ENCODE assay signal across 2 cellular contexts in the genomic region with DNA sequence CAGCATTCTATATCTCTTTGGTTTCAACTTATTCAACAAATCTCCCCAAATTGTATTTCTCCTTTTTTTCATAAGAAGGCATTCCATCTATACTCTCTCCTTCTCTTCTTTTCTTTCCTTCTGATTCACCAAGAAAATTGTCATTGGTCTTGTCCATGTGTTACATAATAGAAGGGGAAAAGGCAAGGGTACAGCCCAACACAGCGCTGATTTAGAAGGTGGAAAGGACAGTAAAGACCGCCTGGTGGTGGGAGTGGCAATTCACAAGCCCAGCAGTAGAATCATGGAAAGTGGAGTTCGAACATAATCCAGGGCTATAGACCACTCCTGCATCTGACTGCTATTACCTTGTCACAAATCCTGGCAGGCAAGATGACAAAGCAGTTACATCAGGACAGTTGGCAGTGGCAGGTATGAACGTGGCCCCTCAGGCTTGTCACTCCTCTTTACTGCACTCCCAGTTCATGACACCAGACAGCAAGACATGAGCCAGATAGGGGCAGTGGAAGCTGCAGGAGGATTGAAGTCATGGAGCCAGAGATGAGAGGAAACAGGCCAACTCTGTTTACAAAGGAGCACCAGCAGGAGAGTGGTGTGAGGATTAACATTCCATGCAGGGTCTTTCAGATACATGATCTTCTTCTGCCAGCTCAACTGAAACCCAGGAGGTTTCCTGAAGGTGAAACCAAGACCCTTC.
TF ChIP-seq lines count a peak whose summit lies in the region.

No MANE protein-coding gene starts in this region.

TF ChIP-seq in HEK293, 187 proteins besides CTCF, POLR2A, EP300 and RAD21 (continues in another document):
- TF ChIP-seq ZNF514 (tag by site-specific recombination; IDR thresholded peaks at IDR 0.05): no peak
- TF ChIP-seq, protein P1, sequence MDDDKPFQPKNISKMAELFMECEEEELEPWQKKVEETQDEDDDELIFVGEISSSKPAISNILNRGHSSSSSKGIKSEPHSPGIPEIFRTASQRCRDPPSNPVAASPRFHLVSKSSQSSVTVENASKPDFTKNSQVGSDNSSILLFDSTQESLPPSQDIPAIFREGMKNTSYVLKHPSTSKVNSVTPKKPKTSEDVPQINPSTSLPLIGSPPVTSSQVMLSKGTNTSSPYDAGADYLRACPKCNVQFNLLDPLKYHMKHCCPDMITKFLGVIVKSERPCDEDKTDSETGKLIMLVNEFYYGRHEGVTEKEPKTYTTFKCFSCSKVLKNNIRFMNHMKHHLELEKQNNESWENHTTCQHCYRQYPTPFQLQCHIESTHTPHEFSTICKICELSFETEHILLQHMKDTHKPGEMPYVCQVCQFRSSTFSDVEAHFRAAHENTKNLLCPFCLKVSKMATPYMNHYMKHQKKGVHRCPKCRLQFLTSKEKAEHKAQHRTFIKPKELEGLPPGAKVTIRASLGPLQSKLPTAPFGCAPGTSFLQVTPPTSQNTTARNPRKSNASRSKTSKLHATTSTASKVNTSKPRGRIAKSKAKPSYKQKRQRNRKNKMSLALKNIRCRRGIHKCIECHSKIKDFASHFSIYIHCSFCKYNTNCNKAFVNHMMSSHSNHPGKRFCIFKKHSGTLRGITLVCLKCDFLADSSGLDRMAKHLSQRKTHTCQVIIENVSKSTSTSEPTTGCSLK (tag by site-specific recombination; IDR thresholded peaks at IDR 0.05): no peak
- TF ChIP-seq, protein P2, sequence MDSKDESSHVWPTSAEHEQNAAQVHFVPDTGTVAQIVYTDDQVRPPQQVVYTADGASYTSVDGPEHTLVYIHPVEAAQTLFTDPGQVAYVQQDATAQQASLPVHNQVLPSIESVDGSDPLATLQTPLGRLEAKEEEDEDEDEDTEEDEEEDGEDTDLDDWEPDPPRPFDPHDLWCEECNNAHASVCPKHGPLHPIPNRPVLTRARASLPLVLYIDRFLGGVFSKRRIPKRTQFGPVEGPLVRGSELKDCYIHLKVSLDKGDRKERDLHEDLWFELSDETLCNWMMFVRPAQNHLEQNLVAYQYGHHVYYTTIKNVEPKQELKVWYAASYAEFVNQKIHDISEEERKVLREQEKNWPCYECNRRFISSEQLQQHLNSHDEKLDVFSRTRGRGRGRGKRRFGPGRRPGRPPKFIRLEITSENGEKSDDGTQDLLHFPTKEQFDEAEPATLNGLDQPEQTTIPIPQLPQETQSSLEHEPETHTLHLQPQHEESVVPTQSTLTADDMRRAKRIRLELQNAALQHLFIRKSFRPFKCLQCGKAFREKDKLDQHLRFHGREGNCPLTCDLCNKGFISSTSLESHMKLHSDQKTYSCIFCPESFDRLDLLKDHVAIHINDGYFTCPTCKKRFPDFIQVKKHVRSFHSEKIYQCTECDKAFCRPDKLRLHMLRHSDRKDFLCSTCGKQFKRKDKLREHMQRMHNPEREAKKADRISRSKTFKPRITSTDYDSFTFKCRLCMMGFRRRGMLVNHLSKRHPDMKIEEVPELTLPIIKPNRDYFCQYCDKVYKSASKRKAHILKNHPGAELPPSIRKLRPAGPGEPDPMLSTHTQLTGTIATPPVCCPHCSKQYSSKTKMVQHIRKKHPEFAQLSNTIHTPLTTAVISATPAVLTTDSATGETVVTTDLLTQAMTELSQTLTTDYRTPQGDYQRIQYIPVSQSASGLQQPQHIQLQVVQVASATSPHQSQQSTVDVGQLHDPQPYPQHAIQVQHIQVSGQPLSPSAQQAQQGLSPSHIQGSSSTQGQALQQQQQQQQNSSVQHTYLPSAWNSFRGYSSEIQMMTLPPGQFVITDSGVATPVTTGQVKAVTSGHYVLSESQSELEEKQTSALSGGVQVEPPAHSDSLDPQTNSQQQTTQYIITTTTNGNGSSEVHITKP (tag by site-specific recombination; IDR thresholded peaks at IDR 0.05): peak; percentile 78
- no peak for TF ChIP-seq ZNF518A (tag by site-specific recombination; conservative IDR thresholded peaks at IDR 0.05; ENCODE audit: low read depth)
- no peak for TF ChIP-seq ZNF214 (tag by site-specific recombination; IDR thresholded peaks at IDR 0.05; ENCODE audit: borderline replicate concordance)
- TF ChIP-seq ZNF488 (tag by site-specific recombination; IDR thresholded peaks at IDR 0.05): no peak

TF ChIP-seq in K562, 482 proteins besides CTCF, POLR2A, EP300 and RAD21 (continues in another document):
- no peak for TF ChIP-seq ZNF561 (CRISPR knock-in tag; conservative IDR thresholded peaks at IDR 0.05)
- TF ChIP-seq NUFIP1 (IDR thresholded peaks at IDR 0.05; ENCODE audit: partially characterized antibody): peak; percentile 29
- TF ChIP-seq MNT (conservative IDR thresholded peaks at IDR 0.05): peak; percentile 12 to 41; a peak in 1 of 4 replicates
- TF ChIP-seq, protein P3, sequence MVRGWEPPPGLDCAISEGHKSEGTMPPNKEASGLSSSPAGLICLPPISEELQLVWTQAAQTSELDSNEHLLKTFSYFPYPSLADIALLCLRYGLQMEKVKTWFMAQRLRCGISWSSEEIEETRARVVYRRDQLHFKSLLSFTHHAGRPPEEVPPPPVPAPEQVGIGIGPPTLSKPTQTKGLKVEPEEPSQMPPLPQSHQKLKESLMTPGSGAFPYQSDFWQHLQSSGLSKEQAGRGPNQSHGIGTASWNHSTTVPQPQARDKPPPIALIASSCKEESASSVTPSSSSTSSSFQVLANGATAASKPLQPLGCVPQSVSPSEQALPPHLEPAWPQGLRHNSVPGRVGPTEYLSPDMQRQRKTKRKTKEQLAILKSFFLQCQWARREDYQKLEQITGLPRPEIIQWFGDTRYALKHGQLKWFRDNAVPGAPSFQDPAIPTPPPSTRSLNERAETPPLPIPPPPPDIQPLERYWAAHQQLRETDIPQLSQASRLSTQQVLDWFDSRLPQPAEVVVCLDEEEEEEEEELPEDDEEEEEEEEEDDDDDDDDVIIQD (CRISPR knock-in tag; IDR thresholded peaks at IDR 0.05): no peak
- no peak for TF ChIP-seq EWSR1 (IDR thresholded peaks at IDR 0.05; ENCODE audit: borderline replicate concordance, low read depth, partially characterized antibody)
- TF ChIP-seq TRIM28 (IDR thresholded peaks at IDR 0.05): peak; percentile 28; the same call in 1 of the 2 replicates
- 0 out of 2 replicates have a peak, but pooled peaks have one; percentile 4 for TF ChIP-seq TAL1 (IDR thresholded peaks at IDR 0.05)
- TF ChIP-seq TRIM24 (IDR thresholded peaks at IDR 0.05): peak in 1 of 2 experiments; percentile 28; a peak in 1 of 4 replicates
- TF ChIP-seq FUS (optimal IDR thresholded peaks at IDR 0.05; ENCODE audit: low read depth, low read length): no peak
- TF ChIP-seq RBM22 (IDR thresholded peaks at IDR 0.05; ENCODE audit: low read depth, low read length, poor library complexity, severe bottlenecking): no peak
- no peak; the same call in 1 of the 2 replicates for TF ChIP-seq ZNF766 (CRISPR knock-in tag; conservative IDR thresholded peaks at IDR 0.05)
- TF ChIP-seq NCOA4 (IDR thresholded peaks at IDR 0.05; ENCODE audit: partially characterized antibody): no peak
- TF ChIP-seq ZNF785 (CRISPR knock-in tag; IDR thresholded peaks at IDR 0.05): no peak
- no peak for TF ChIP-seq ZBTB33 (CRISPR knock-in tag; IDR thresholded peaks at IDR 0.05)
- TF ChIP-seq, protein P4, sequence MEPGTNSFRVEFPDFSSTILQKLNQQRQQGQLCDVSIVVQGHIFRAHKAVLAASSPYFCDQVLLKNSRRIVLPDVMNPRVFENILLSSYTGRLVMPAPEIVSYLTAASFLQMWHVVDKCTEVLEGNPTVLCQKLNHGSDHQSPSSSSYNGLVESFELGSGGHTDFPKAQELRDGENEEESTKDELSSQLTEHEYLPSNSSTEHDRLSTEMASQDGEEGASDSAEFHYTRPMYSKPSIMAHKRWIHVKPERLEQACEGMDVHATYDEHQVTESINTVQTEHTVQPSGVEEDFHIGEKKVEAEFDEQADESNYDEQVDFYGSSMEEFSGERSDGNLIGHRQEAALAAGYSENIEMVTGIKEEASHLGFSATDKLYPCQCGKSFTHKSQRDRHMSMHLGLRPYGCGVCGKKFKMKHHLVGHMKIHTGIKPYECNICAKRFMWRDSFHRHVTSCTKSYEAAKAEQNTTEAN (CRISPR knock-in tag; IDR thresholded peaks at IDR 0.05): no peak
- TF ChIP-seq, protein P5, sequence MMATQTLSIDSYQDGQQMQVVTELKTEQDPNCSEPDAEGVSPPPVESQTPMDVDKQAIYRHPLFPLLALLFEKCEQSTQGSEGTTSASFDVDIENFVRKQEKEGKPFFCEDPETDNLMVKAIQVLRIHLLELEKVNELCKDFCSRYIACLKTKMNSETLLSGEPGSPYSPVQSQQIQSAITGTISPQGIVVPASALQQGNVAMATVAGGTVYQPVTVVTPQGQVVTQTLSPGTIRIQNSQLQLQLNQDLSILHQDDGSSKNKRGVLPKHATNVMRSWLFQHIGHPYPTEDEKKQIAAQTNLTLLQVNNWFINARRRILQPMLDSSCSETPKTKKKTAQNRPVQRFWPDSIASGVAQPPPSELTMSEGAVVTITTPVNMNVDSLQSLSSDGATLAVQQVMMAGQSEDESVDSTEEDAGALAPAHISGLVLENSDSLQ (IDR thresholded peaks at IDR 0.05): peak; percentile 41
- no peak for TF ChIP-seq NCOA6 (IDR thresholded peaks at IDR 0.05)
- no peak for TF ChIP-seq FOXP1 (CRISPR knock-in tag; IDR thresholded peaks at IDR 0.05)
- no peak for TF ChIP-seq GATA2 (CRISPR knock-in tag; IDR thresholded peaks at IDR 0.05)
- no peak for TF ChIP-seq ZBTB9 (CRISPR knock-in tag; IDR thresholded peaks at IDR 0.05)
- no peak for TF ChIP-seq SMARCC2 (IDR thresholded peaks at IDR 0.05; ENCODE audit: low read depth)
- TF ChIP-seq NONO (IDR thresholded peaks at IDR 0.05; ENCODE audit: low read depth in 2 of 2, low read length in 1 of 2): no peak
- TF ChIP-seq CHD4 (IDR thresholded peaks at IDR 0.05; ENCODE audit: insufficient read depth, insufficient replicate concordance, low read depth, low read length, poor library complexity, severe bottlenecking): no peak
- TF ChIP-seq CC2D1A (IDR thresholded peaks at IDR 0.05): no peak; the same call in 1 of the 2 replicates
- TF ChIP-seq TSC22D4 (tag; IDR thresholded peaks at IDR 0.05): no peak
- TF ChIP-seq RNF2 (IDR thresholded peaks at IDR 0.05): no peak
- no peak for TF ChIP-seq SLC30A9 (CRISPR knock-in tag; IDR thresholded peaks at IDR 0.05)
- TF ChIP-seq CBX8 (IDR thresholded peaks at IDR 0.05; ENCODE audit: borderline replicate concordance, extremely low read depth, low read depth, low read length, poor library complexity, severe bottlenecking): no peak
- TF ChIP-seq KHSRP (IDR thresholded peaks at IDR 0.05): no peak
- TF ChIP-seq GABPB2 (CRISPR knock-in tag; conservative IDR thresholded peaks at IDR 0.05): 0 out of 2 replicates have a peak, but pooled peaks have one; percentile 34
- 0 out of 2 replicates have a peak, but pooled peaks have one; percentile 19 for TF ChIP-seq ZNF583 (CRISPR knock-in tag; IDR thresholded peaks at IDR 0.05)
- peak; percentile 33; the same call in 1 of the 2 replicates for TF ChIP-seq AFF4 (CRISPR knock-in tag; IDR thresholded peaks at IDR 0.05)
- TF ChIP-seq CBX2 (IDR thresholded peaks at IDR 0.05; ENCODE audit: insufficient read depth, low read length, poor library complexity, severe bottlenecking): no peak
